In the genomic region with DNA sequence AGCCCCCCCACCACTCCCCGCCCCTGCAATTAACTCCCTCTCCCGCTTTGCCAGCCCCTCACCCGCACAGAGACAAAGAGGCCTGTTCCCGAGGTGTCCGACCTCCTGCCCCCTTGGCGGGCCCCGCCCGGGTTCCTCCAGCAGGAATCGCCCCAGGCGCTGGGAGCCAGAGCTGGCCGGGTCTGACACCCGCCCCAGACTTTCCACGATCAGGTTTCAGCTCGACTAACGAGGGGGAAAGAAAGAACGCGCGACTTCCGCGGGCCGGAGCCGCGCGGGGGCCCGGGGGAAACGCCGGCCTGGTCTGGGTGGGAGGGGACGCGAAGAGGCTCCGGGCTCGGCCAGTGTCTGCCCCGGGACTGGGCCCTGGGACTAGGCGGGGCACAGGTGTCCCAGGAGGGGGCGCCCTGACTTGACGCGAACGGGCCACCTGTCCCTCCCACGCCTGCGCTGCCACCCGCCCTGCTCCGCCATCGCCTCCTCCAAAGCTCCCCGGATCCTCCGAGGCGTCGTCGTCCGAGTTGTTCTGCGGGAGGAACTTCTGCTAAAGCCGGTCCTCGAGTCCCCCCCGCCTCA, we compare ENCODE assay signal across 9 cellular contexts. TPM values are rescaled to one million over a fixed set of nuclear protein-coding genes. Genes with fewer than 3 reads are reported as not detected.
DNase-seq lines count a peak whose midpoint lies in the region; ATAC-seq, FAIRE-seq and TF ChIP-seq lines count a peak whose summit lies in the region.
"Had no signal": no experiment of that assay in that cellular context is flagged by ENCODE, and none has a peak within 500 bp of the region (broad histone marks: within the 10 kb centered on the region; RNA-seq: fewer than 3 reads in every experiment).

No MANE protein-coding gene starts in this region.

- peak overlapping the region; percentile 56 to 76 for H3K9ac ChIP-seq in stomach smooth muscle (ENCODE audit: low read length in 2 of 2)

- DNase-seq in A549 (ENCODE audit: low read depth in 1 of 2, low spot score in 1 of 2) (peak; percentile 49 to 59), KBM-7 (peak; percentile 4), epithelial cell of esophagus (ENCODE audit: low read depth) (no peak)
- peak; percentile 34 for DNase-seq in activated CD4-positive, alpha-beta T cell treated with anti-CD3 and anti-CD28 coated beads, Interleukin-2, amount 50 U/mL, for 1 hour

- H3K4me3 ChIP-seq in A549 (peak overlapping the region; percentile 44), epithelial cell of esophagus (ENCODE audit: low read length) (peak overlapping the region; percentile 28), muscle layer of duodenum (ENCODE audit: low read depth in 1 of 2, low read length in 2 of 2) (peak overlapping the region; percentile 55 to 60), stomach smooth muscle (ENCODE audit: low read length in 2 of 2) (peak overlapping the region; percentile 55 to 75)

- ATAC-seq in A549, result peak; percentile 92 to 94
- peak; percentile 79 for ATAC-seq in GM18502 (IDR thresholded peaks at IDR 0.05; ENCODE audit: poor library complexity, unreplicated experiment)
- ATAC-seq in GM21717 (IDR thresholded peaks at IDR 0.05; ENCODE audit: unreplicated experiment), result no peak

- H3K4me2 ChIP-seq in A549, result peak overlapping the region; percentile 85

- H3K27me3 ChIP-seq in muscle layer of duodenum (ENCODE audit: low read depth, low read length) (peaks cover 7% of the 10 kb centered on the region), stomach smooth muscle (ENCODE audit: control insufficient read depth in 1 of 2, insufficient read depth in 2 of 2, low read length in 2 of 2) (no peaks in the 10 kb centered on the region)

- WGBS in A549 (ENCODE audit: missing lambda C conversion rate), result 3% methylated on average over 20 of the region's 52 CpGs

- H3K27ac ChIP-seq in A549, result peak overlapping the region; percentile 58 to 85
- peak overlapping the region; percentile 66 for H3K27ac ChIP-seq in muscle layer of duodenum (ENCODE audit: low read length)
- peak overlapping the region; percentile 93 for H3K27ac ChIP-seq in stomach smooth muscle (ENCODE audit: low read length)

- peak; percentile 49 for TF ChIP-seq CTCF in A549 (IDR thresholded peaks at IDR 0.05)
- TF ChIP-seq CTCF in epithelial cell of esophagus (IDR thresholded peaks at IDR 0.05; ENCODE audit: insufficient read depth, low read depth, low read length, missing control alignments), result no peak

- POLR2A ChIA-PET in A549 (lab: Yijun Ruan, JAX), result interaction anchor here (1.3 kb wide), 1 partner anchor 82 kb away, joined by 3 read pairs; no protein-coding TSS in a partner anchor

- no peak for FAIRE-seq in A549 (lab: Jason Lieb, UNC)
- FAIRE-seq: GM18507 had no signal

- CTCF ChIA-PET in A549 (lab: Yijun Ruan, JAX), result interaction anchor here (0.6 to 6.7 kb wide), 14 partner anchors 10 to 278 kb away, joined by 3 to 26 read pairs (median 4); no protein-coding TSS in a partner anchor

- TF ChIP-seq RAD21 in A549 (conservative IDR thresholded peaks at IDR 0.05 in 1 of 2, IDR thresholded peaks at IDR 0.05 in 1 of 2), result no peak

- H3K36me3 ChIP-seq in muscle layer of duodenum (ENCODE audit: control insufficient read depth in 1 of 2, insufficient read depth in 2 of 2, low read length in 2 of 2) (no peaks in the 10 kb centered on the region), stomach smooth muscle (ENCODE audit: control insufficient read depth in 2 of 2, insufficient read depth in 2 of 2, low read length in 2 of 2) (no peaks in the 10 kb centered on the region)

- TF ChIP-seq EP300 in A549 (IDR thresholded peaks at IDR 0.05), result no peak

- no peak for TF ChIP-seq POLR2A in A549 (IDR thresholded peaks at IDR 0.05; ENCODE audit: low read length)

- H3K4me1 ChIP-seq in A549, result 0 out of 3 replicates have a peak, but pooled peaks cover 3% of the 10 kb centered on the region
- peaks cover 16 to 42% of the 10 kb centered on the region in 2 donors for H3K4me1 ChIP-seq in muscle layer of duodenum (ENCODE audit: control insufficient read depth in 1 of 2, insufficient read depth in 2 of 2, low read length in 2 of 2)
- H3K4me1 ChIP-seq in stomach smooth muscle (ENCODE audit: control insufficient read depth, insufficient read depth, low read length), result peaks cover 43% of the 10 kb centered on the region

- H3K9me3 ChIP-seq in A549, result no peaks in the 10 kb centered on the region
- no peaks in the 10 kb centered on the region for H3K9me3 ChIP-seq in muscle layer of duodenum (ENCODE audit: control insufficient read depth in 1 of 2, low read length in 2 of 2)
- H3K9me3 ChIP-seq in stomach smooth muscle (ENCODE audit: control insufficient read depth in 2 of 2, low read length in 2 of 2), result no peaks in the 10 kb centered on the region

- in situ Hi-C loops in KBM-7 (cut with MboI; ENCODE audit: low pct_unique_long_range_greater_than_20kb, low sequenced_read_pairs), result no loop called here

TF ChIP-seq in A549, 52 proteins besides CTCF, POLR2A, EP300 and RAD21:
- TF ChIP-seq POLR2AphosphoS2 (conservative IDR thresholded peaks at IDR 0.05; ENCODE audit: low read length) (no peak), NR3C1 (IDR thresholded peaks at IDR 0.05) (no peak), SMC3 (IDR thresholded peaks at IDR 0.05) (peak; percentile 43; the same call in 2 of the 3 replicates)
- TF ChIP-seq, protein P1, sequence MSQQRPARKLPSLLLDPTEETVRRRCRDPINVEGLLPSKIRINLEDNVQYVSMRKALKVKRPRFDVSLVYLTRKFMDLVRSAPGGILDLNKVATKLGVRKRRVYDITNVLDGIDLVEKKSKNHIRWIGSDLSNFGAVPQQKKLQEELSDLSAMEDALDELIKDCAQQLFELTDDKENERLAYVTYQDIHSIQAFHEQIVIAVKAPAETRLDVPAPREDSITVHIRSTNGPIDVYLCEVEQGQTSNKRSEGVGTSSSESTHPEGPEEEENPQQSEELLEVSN (IDR thresholded peaks at IDR 0.05; ENCODE audit: borderline replicate concordance, low read depth), result peak; percentile 39; the same call in 1 of the 2 replicates
- TF ChIP-seq, protein P2, sequence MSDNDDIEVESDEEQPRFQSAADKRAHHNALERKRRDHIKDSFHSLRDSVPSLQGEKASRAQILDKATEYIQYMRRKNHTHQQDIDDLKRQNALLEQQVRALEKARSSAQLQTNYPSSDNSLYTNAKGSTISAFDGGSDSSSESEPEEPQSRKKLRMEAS (IDR thresholded peaks at IDR 0.05), result peak; percentile 67

RNA-seq across cellular contexts. Expression of a gene that starts 36.3 kb away (rescaled TPM):
- polyA plus RNA-seq in A549 (2011; rRNA removed) (4.5 and 5.0 TPM in 2 replicates), A549 (2017; fragmentation: RNase III; extraction: RNeasy Plus Mini Kit Qiagen cat#74134 plus additional on column Dnase treatment) (3.6 to 3.8 TPM (median 3.6 TPM) in 3 replicates)
- 2.1 and 2.5 TPM in 2 replicates for polyA plus RNA-seq in A549 (2012; cell fraction: cytosol; rRNA removed)
- 3.6 and 4.4 TPM in 2 replicates for polyA plus RNA-seq in A549 (2012; cell fraction: nucleus; rRNA removed)
- 15.8 and 16.8 TPM in 2 replicates for polyA minus RNA-seq in A549 (2011; rRNA and poly(A)+ RNA removed)

RNA-seq across cellular contexts. Expression of a gene that starts 59.8 kb away (rescaled TPM):
- polyA plus RNA-seq in A549 (2011; rRNA removed) (0.62 and 0.77 TPM in 2 replicates), A549 (2017; fragmentation: RNase III; extraction: RNeasy Plus Mini Kit Qiagen cat#74134 plus additional on column Dnase treatment) (0.71 to 1.3 TPM (median 0.87 TPM) in 3 replicates)
- 0.33 and 0.43 TPM in 2 replicates for polyA plus RNA-seq in A549 (2012; cell fraction: cytosol; rRNA removed)
- polyA plus RNA-seq in A549 (2012; cell fraction: nucleus; rRNA removed), result 0.12 and 0.22 TPM in 2 replicates
- 0.44 and 0.62 TPM in 2 replicates for polyA minus RNA-seq in A549 (2011; rRNA and poly(A)+ RNA removed)
